Comparison of ENCODE assay signal across 1 cellular context in genomic region chr3:126620743-126621142, GRCh38.
TF ChIP-seq lines count a peak whose summit lies in the region.

No MANE protein-coding gene starts in this region.

TF ChIP-seq in SK-N-SH treated with all-trans-retinoic acid at 6 μM for 48 hours, 23 proteins besides CTCF, POLR2A, EP300 and RAD21 (continued from another document):
- TF ChIP-seq PATZ1 (CRISPR knock-in tag; IDR thresholded peaks at IDR 0.05; ENCODE audit: borderline replicate concordance) = no peak
- TF ChIP-seq POU6F1 (CRISPR knock-in tag; IDR thresholded peaks at IDR 0.05; ENCODE audit: borderline replicate concordance, low read depth) = no peak
- TF ChIP-seq ZNF8 (CRISPR knock-in tag; IDR thresholded peaks at IDR 0.05) = no peak
- no peak for TF ChIP-seq GLIS3 (CRISPR knock-in tag; IDR thresholded peaks at IDR 0.05)
- TF ChIP-seq PPARA (CRISPR knock-in tag; IDR thresholded peaks at IDR 0.05; ENCODE audit: borderline replicate concordance) = no peak
- no peak for TF ChIP-seq TCF4 (CRISPR knock-in tag; IDR thresholded peaks at IDR 0.05; ENCODE audit: borderline replicate concordance)
- no peak for TF ChIP-seq ZNF565 (CRISPR knock-in tag; conservative IDR thresholded peaks at IDR 0.05; ENCODE audit: low read depth)
